1 cellular context compared by ENCODE assay signal in the genomic region with DNA sequence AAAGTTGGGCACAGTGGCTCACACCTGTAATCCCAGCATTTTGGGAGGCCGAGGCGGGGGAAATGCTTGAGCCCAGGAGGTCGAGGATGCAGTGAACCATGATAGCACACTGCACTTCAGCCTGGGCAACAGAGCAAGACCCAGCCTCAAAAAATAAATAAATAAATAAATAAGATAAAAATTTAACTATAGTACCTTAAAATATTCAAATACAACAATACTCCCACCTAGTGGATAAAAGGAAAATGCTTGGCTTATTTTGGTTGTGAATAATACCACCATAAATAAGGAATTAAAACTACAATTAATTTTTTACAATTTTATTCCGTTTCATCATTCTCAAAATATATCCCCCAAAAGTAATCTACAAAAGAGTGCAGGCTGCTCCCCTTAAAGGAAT.
TF ChIP-seq lines count a peak whose summit lies in the region.

No MANE protein-coding gene starts in this region.

TF ChIP-seq in IMR-90, 13 proteins besides CTCF, POLR2A, EP300 and RAD21:
- TF ChIP-seq SMC3 (IDR thresholded peaks at IDR 0.05; ENCODE audit: low read depth, low read length) (peak; percentile 32; the same call in 1 of the 2 replicates), NFE2L2 (IDR thresholded peaks at IDR 0.05; ENCODE audit: low read depth, low read length) (no peak), RFX5 (IDR thresholded peaks at IDR 0.05; ENCODE audit: low read depth, low read length) (no peak)
